In genomic region chr2:214876815-214877214, GRCh38 we compare ENCODE assay signal across 11 cellular contexts.
"Had no signal": no experiment of that assay in that cellular context is flagged by ENCODE, and none has a peak within 500 bp of the region (broad histone marks: within the 10 kb centered on the region; RNA-seq: fewer than 3 reads in every experiment).

No MANE protein-coding gene starts in this region.

- H3K9me3 ChIP-seq: HAP-1 had no signal

- H2AFZ ChIP-seq: GM23248, GM23338 had no signal

- H3K4me2 ChIP-seq: GM23338 had no signal

- H3K27ac ChIP-seq: GM23248 had no signal

- H3K4me1 ChIP-seq: HAP-1 had no signal

- H3K4me1 Mint-ChIP-seq: GM23338, H9 had no signal

- H3K4me3 ChIP-seq: GM23248, GM23338, HAP-1 had no signal

- FAIRE-seq: H1, H54 had no signal

- DNase-seq: GM23248, GOT3, H7, H9, HCEC 1CT, HFFc6 had no signal

- H3K36me3 ChIP-seq: HAP-1 had no signal

- ATAC-seq: GM23338, HCT116 had no signal

- H3K9me3 Mint-ChIP-seq: H9 had no signal

- H3K4me3 Mint-ChIP-seq: GM23338, H9, HFFc6 had no signal

- H3K9ac ChIP-seq: GM23248 had no signal

- H3K27ac Mint-ChIP-seq: GM23338, H9, HFFc6 had no signal
